In genomic region chr2:215447673-215448081, GRCh38 we compare ENCODE assay signal across 1 cellular context.
TF ChIP-seq lines count a peak whose summit lies in the region.

No MANE protein-coding gene starts in this region.

TF ChIP-seq in GM23338, 12 proteins besides CTCF, POLR2A, EP300 and RAD21:
- TF ChIP-seq CREB1 (CRISPR knock-in tag; IDR thresholded peaks at IDR 0.05; ENCODE audit: low read depth) (no peak), ZNF462 (CRISPR knock-in tag; IDR thresholded peaks at IDR 0.05) (no peak), EZH2 (IDR thresholded peaks at IDR 0.05; ENCODE audit: low read depth, unreplicated experiment) (no peak), NANOG (IDR thresholded peaks at IDR 0.05; ENCODE audit: borderline replicate concordance) (no peak), EZH2phosphoT487 (IDR thresholded peaks at IDR 0.05; ENCODE audit: unreplicated experiment) (no peak), ETS1 (IDR thresholded peaks at IDR 0.05) (no peak), REST (IDR thresholded peaks at IDR 0.05; ENCODE audit: unreplicated experiment) (no peak), ZNF114 (CRISPR knock-in tag; IDR thresholded peaks at IDR 0.05) (no peak), ZNF331 (CRISPR knock-in tag; IDR thresholded peaks at IDR 0.05; ENCODE audit: low read depth) (no peak), STAT1 (IDR thresholded peaks at IDR 0.05; ENCODE audit: unreplicated experiment) (no peak), JUNB (IDR thresholded peaks at IDR 0.05; ENCODE audit: unreplicated experiment) (no peak), POLR2AphosphoS5 (IDR thresholded peaks at IDR 0.05; ENCODE audit: low read depth) (no peak)
